In genomic region chr2:24457730-24458129, GRCh38 we compare ENCODE assay signal across 1 cellular context.
TF ChIP-seq lines count a peak whose summit lies in the region.

No MANE protein-coding gene starts in this region.

TF ChIP-seq in K562, 482 proteins besides CTCF, POLR2A, EP300 and RAD21 (continued from another document and continues in another):
- TF ChIP-seq IRF9 (tag; IDR thresholded peaks at IDR 0.05): no peak
- no peak for TF ChIP-seq ZEB2 (IDR thresholded peaks at IDR 0.05)
- TF ChIP-seq PCBP2 (IDR thresholded peaks at IDR 0.05; ENCODE audit: low read depth, low read length, poor library complexity, severe bottlenecking): no peak
- peak; percentile 14 for TF ChIP-seq DACH1 (IDR thresholded peaks at IDR 0.05; ENCODE audit: partially characterized antibody)
- TF ChIP-seq ZNF239 (CRISPR knock-in tag; IDR thresholded peaks at IDR 0.05): peak; percentile 76
- no peak for TF ChIP-seq HLTF (IDR thresholded peaks at IDR 0.05)
- TF ChIP-seq E2F1 (CRISPR knock-in tag; IDR thresholded peaks at IDR 0.05): no peak
- peak in 1 of 2 experiments; percentile 47; a peak in 1 of 4 replicates for TF ChIP-seq HDAC1 (IDR thresholded peaks at IDR 0.05)
- TF ChIP-seq PML (IDR thresholded peaks at IDR 0.05; ENCODE audit: low read length): peak; percentile 88
- peak; percentile 33; the same call in 1 of the 2 replicates for TF ChIP-seq VEZF1 (CRISPR knock-in tag; IDR thresholded peaks at IDR 0.05)
- TF ChIP-seq MTA1 (IDR thresholded peaks at IDR 0.05; ENCODE audit: borderline replicate concordance): 0 out of 2 replicates have a peak, but pooled peaks have one; percentile 37
- no peak for TF ChIP-seq ZKSCAN1 (IDR thresholded peaks at IDR 0.05; ENCODE audit: low read depth, low read length)
- no peak for TF ChIP-seq HNRNPH1 (optimal IDR thresholded peaks at IDR 0.05; ENCODE audit: low read depth, low read length)
- TF ChIP-seq ATF7 (IDR thresholded peaks at IDR 0.05): peak; percentile 52; the same call in 1 of the 2 replicates
- 0 out of 2 replicates have a peak, but pooled peaks have one; percentile 22 for TF ChIP-seq ETV5 (CRISPR knock-in tag; IDR thresholded peaks at IDR 0.05; ENCODE audit: low read depth)
- TF ChIP-seq NCOR1 (IDR thresholded peaks at IDR 0.05): peak; percentile 82
- TF ChIP-seq PREB (CRISPR knock-in tag; IDR thresholded peaks at IDR 0.05): no peak
- TF ChIP-seq SNIP1 (IDR thresholded peaks at IDR 0.05; ENCODE audit: low read depth): no peak
- TF ChIP-seq AFF1 (IDR thresholded peaks at IDR 0.05; ENCODE audit: low read depth in 1 of 2, partially characterized antibody in 2 of 2): no peak
- TF ChIP-seq NFIX (CRISPR knock-in tag; IDR thresholded peaks at IDR 0.05; ENCODE audit: low read depth): no peak
- TF ChIP-seq GATAD2B (IDR thresholded peaks at IDR 0.05; ENCODE audit: borderline replicate concordance): peak; percentile 70; the same call in 1 of the 2 replicates
- peak; percentile 95 for TF ChIP-seq SMARCA4 (IDR thresholded peaks at IDR 0.05)
- TF ChIP-seq CCNT2 (IDR thresholded peaks at IDR 0.05; ENCODE audit: borderline replicate concordance, extremely low read depth, insufficient read length, low read depth, low read length): peak; percentile 68
- peak; percentile 56; the same call in 1 of the 2 replicates for TF ChIP-seq CTBP1 (IDR thresholded peaks at IDR 0.05; ENCODE audit: borderline replicate concordance)
- TF ChIP-seq MBD2 (IDR thresholded peaks at IDR 0.05; ENCODE audit: borderline replicate concordance, low read depth): peak; percentile 52; the same call in 1 of the 2 replicates
- TF ChIP-seq ARID1B (IDR thresholded peaks at IDR 0.05): peak; percentile 95
- peak; percentile 48; the same call in 1 of the 2 replicates for TF ChIP-seq ESRRA (IDR thresholded peaks at IDR 0.05; ENCODE audit: borderline replicate concordance, low read depth)
- TF ChIP-seq MLLT1 (IDR thresholded peaks at IDR 0.05): peak in 1 of 2 experiments; percentile 64; a peak in 1 of 4 replicates
- TF ChIP-seq KDM5B (IDR thresholded peaks at IDR 0.05; ENCODE audit: insufficient replicate concordance, low read depth, low read length): no peak
- TF ChIP-seq BHLHE40 (IDR thresholded peaks at IDR 0.05; ENCODE audit: low read length): peak; percentile 58; the same call in 1 of the 2 replicates
- no peak for TF ChIP-seq SMARCB1 (IDR thresholded peaks at IDR 0.05; ENCODE audit: insufficient read length, low read depth)
- TF ChIP-seq PTBP1 (IDR thresholded peaks at IDR 0.05; ENCODE audit: low read depth, low read length): no peak
- TF ChIP-seq CBFA2T3 (IDR thresholded peaks at IDR 0.05): peak; percentile 92
- TF ChIP-seq CREB1 (IDR thresholded peaks at IDR 0.05): 0 out of 2 replicates have a peak, but pooled peaks have one; percentile 39
- TF ChIP-seq CREB1 (CRISPR knock-in tag; IDR thresholded peaks at IDR 0.05): no peak
- peak; percentile 16 to 60; a peak in 1 of 4 replicates for TF ChIP-seq TRIM24 (IDR thresholded peaks at IDR 0.05)
- TF ChIP-seq DPF2 (IDR thresholded peaks at IDR 0.05): peak; percentile 96
- peak in 1 of 2 experiments; percentile 54; a peak in 1 of 3 replicates for TF ChIP-seq CBX3 (IDR thresholded peaks at IDR 0.05; ENCODE audit: borderline replicate concordance in 1 of 2, low read length in 2 of 2)
- no peak for TF ChIP-seq TBP (optimal IDR thresholded peaks at IDR 0.05; ENCODE audit: low read depth, low read length)
- TF ChIP-seq MCM2 (IDR thresholded peaks at IDR 0.05; ENCODE audit: low read depth): no peak
- TF ChIP-seq ATF3 (IDR thresholded peaks at IDR 0.05): peak; percentile 27; the same call in 1 of the 2 replicates
- TF ChIP-seq ATF3 (CRISPR knock-in tag; conservative IDR thresholded peaks at IDR 0.05): no peak; the same call in 1 of the 2 replicates
- TF ChIP-seq ZMIZ1 (IDR thresholded peaks at IDR 0.05; ENCODE audit: low read depth in 2 of 2, low read length in 2 of 2): peak in 1 of 2 experiments; percentile 81; a peak in 1 of 4 replicates
- TF ChIP-seq NR2C2 (CRISPR knock-in tag; IDR thresholded peaks at IDR 0.05): no peak
- TF ChIP-seq NR2C2 (tag; IDR thresholded peaks at IDR 0.05): 0 out of 2 replicates have a peak, but pooled peaks have one; percentile 39
- TF ChIP-seq STAT5B (CRISPR knock-in tag; IDR thresholded peaks at IDR 0.05): no peak
- 0 out of 2 replicates have a peak, but pooled peaks have one; percentile 55 for TF ChIP-seq LCOR (CRISPR knock-in tag; IDR thresholded peaks at IDR 0.05)
- peak in 1 of 2 experiments; percentile 46; a peak in 2 of 4 replicates for TF ChIP-seq KDM1A (IDR thresholded peaks at IDR 0.05)
- no peak for TF ChIP-seq RBFOX2 (IDR thresholded peaks at IDR 0.05; ENCODE audit: low read depth, low read length)
- no peak for TF ChIP-seq CHD2 (IDR thresholded peaks at IDR 0.05; ENCODE audit: low read depth, low read length)
- peak; percentile 89 for TF ChIP-seq POLR2AphosphoS5 (IDR thresholded peaks at IDR 0.05; ENCODE audit: control insufficient read depth, insufficient read depth, low read depth, low read length)
- no peak for TF ChIP-seq ETV1 (tag; conservative IDR thresholded peaks at IDR 0.05; ENCODE audit: low read depth)
- peak; percentile 87 for TF ChIP-seq GATA2 (CRISPR knock-in tag; IDR thresholded peaks at IDR 0.05)
- TF ChIP-seq HES1 (IDR thresholded peaks at IDR 0.05; ENCODE audit: low read depth): no peak
- TF ChIP-seq RNF2 (IDR thresholded peaks at IDR 0.05): peak; percentile 52; the same call in 1 of the 2 replicates
- TF ChIP-seq TEAD4 (IDR thresholded peaks at IDR 0.05; ENCODE audit: low read length): peak; percentile 95
- no peak for TF ChIP-seq TEAD4 (CRISPR knock-in tag; IDR thresholded peaks at IDR 0.05; ENCODE audit: borderline replicate concordance)
